1 cellular context compared by ENCODE assay signal in genomic region chr11:93775289-93775688, GRCh38.
TF ChIP-seq lines count a peak whose summit lies in the region.

No MANE protein-coding gene starts in this region.

TF ChIP-seq in GM12878, 131 proteins besides CTCF, POLR2A, EP300 and RAD21 (continued from another document):
- TF ChIP-seq USF1 (IDR thresholded peaks at IDR 0.05; ENCODE audit: borderline replicate concordance, extremely low read length, insufficient read depth, low read depth, low read length) (no peak), CHD1 (IDR thresholded peaks at IDR 0.05; ENCODE audit: low read depth, low read length) (no peak), MAX (IDR thresholded peaks at IDR 0.05; ENCODE audit: low read depth, low read length) (no peak), GABPA (IDR thresholded peaks at IDR 0.05; ENCODE audit: low read depth) (no peak), EGR1 (IDR thresholded peaks at IDR 0.05; ENCODE audit: borderline replicate concordance in 1 of 2, low read depth in 2 of 2, low read length in 2 of 2) (no peak), BCL3 (IDR thresholded peaks at IDR 0.05; ENCODE audit: borderline replicate concordance, insufficient read depth, low read depth, low read length, poor library complexity, severe bottlenecking) (no peak), BCL11A (IDR thresholded peaks at IDR 0.05; ENCODE audit: low read depth, low read length) (no peak), KDM1A (IDR thresholded peaks at IDR 0.05; ENCODE audit: borderline replicate concordance) (no peak)
